In the genomic region with DNA sequence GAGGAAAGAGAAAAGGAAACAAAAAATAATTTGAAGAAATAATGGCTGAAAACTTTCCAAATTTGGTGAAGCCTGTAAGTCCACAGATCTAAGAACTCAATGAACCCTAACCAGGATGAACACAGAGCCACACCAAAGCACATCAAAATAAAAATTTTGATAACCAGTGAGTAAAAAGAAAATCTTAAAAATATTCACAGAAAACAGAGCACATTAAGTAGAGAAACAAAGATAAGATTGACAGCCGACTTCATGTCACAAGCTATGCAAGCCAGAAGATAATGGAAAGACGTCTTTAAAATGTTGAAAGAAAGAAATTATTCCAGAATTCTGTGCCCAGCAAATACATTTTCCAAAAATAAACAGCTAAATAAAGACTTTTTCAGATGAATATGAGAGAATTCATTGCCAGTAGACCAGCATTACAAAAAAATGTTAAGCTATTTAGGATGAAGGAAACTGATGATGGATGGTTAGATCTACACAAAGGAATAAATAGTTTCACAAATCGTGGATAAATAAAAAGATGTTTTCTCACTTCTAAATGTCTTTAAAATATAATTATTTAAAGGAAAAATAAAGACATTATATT, we compare ENCODE assay signal across 12 cellular contexts.
DNase-seq lines count a peak whose midpoint lies in the region; ATAC-seq and TF ChIP-seq lines count a peak whose summit lies in the region.
"Had no signal": no experiment of that assay in that cellular context is flagged by ENCODE, and none has a peak within 500 bp of the region (broad histone marks: within the 10 kb centered on the region; RNA-seq: fewer than 3 reads in every experiment).

No MANE protein-coding gene starts in this region.

- no peak overlapping the region for H3K27ac ChIP-seq in HCT116 (ENCODE audit: low read depth, low read length)
- no peak overlapping the region for H3K27ac ChIP-seq in CD8-positive, alpha-beta T cell (ENCODE audit: low read depth, low read length)
- H3K27ac ChIP-seq: epithelial cell of prostate, SJSA1 had no signal

- H3K36me3 ChIP-seq in BE2C (no peaks in the 10 kb centered on the region), HCT116 (ENCODE audit: control insufficient read depth in 1 of 2, insufficient read depth in 2 of 2, low read length in 2 of 2) (no peaks in the 10 kb centered on the region)
- no peaks in the 10 kb centered on the region for H3K36me3 ChIP-seq in CD8-positive, alpha-beta T cell (ENCODE audit: insufficient read depth, low read length)
- H3K36me3 ChIP-seq: SJSA1 had no signal

- H3K4me1 ChIP-seq in BE2C (no peaks in the 10 kb centered on the region; the same call in 1 of the 2 replicates), HCT116 (ENCODE audit: control insufficient read depth in 1 of 2, insufficient read depth in 2 of 2, low read length in 2 of 2) (peaks cover 0 to 4% of the 10 kb centered on the region in 2 experiments; a peak in 1 of 4 replicates)
- no peaks in the 10 kb centered on the region for H3K4me1 ChIP-seq in CD8-positive, alpha-beta T cell (ENCODE audit: insufficient read depth, low read length)
- H3K4me1 ChIP-seq: SJSA1 had no signal

- no peak for TF ChIP-seq RAD21 in HCT116 (IDR thresholded peaks at IDR 0.05; ENCODE audit: low read depth)

- no peaks in the 10 kb centered on the region for H3K4me1 Mint-ChIP-seq in CD8-positive, alpha-beta T cell (ENCODE audit: low read depth)

- H3K79me2 ChIP-seq in HCT116 (ENCODE audit: insufficient read depth, low read length) = no peaks in the 10 kb centered on the region

- no peak overlapping the region for H3K27ac Mint-ChIP-seq in CD8-positive, alpha-beta T cell
- H3K27ac Mint-ChIP-seq: activated T-helper 1 cell treated with anti-CD3 and anti-CD28 coated beads, Interleukin-12 subunit alpha, Interleukin-12 subunit beta, Interleukin-2, Interleukin-4 antibody, amounts not matched to agents 30 ng/mL and 10 ng/mL and 1 ng/mL, durations not matched to agents 14 hours and 24 hours and 36 hours; natural killer cell treated with Interleukin-12 subunit alpha and Interleukin-12 subunit beta and Interleukin-15 and Interleukin-18, amount 100 ng/mL, for 72 hours had no signal

- H3K36me3 Mint-ChIP-seq in CD8-positive, alpha-beta T cell = peaks cover 46% of the 10 kb centered on the region

- CTCF ChIA-PET in HCT116 (lab: Charles Lee) = no interaction called here
- CTCF ChIA-PET in CD8-positive, alpha-beta T cell (lab: Charles Lee) = interaction anchor here (1.1 kb wide), 1 partner anchor 16 kb away, joined by 4 read pairs; no protein-coding TSS in a partner anchor

- peaks cover 12% of the 10 kb centered on the region for H3K9me3 Mint-ChIP-seq in CD8-positive, alpha-beta T cell

- no peaks in the 10 kb centered on the region for H3K9me2 ChIP-seq in HCT116 (ENCODE audit: insufficient read depth)

- H3K4me3 ChIP-seq in BE2C (ENCODE audit: low read depth, low read length) = no peak overlapping the region
- no peak overlapping the region for H3K4me3 ChIP-seq in HCT116 (replicated peaks in 1 of 2; ENCODE audit: low read depth in 1 of 2, low read length in 2 of 2)
- H3K4me3 ChIP-seq in fibroblast of pulmonary artery (replicated peaks; ENCODE audit: low read depth, low read length) = no peak overlapping the region
- no peak overlapping the region for H3K4me3 ChIP-seq in CD8-positive, alpha-beta T cell (ENCODE audit: low read depth, low read length)
- H3K4me3 ChIP-seq: SJSA1 had no signal

- POLR2A ChIA-PET in HCT116 (lab: Charles Lee) = no interaction called here
- POLR2A ChIA-PET in CD8-positive, alpha-beta T cell (lab: Charles Lee) = no interaction called here

- H2AFZ ChIP-seq in HCT116 (ENCODE audit: low read depth, low read length, poor library complexity, severe bottlenecking) = no peak overlapping the region

- no peak for ATAC-seq in HCT116
- ATAC-seq in HG03378 (IDR thresholded peaks at IDR 0.05; ENCODE audit: unreplicated experiment) = no peak
- ATAC-seq in CD8-positive, alpha-beta T cell = no peak
- ATAC-seq: natural killer cell treated with Interleukin-12 subunit alpha and Interleukin-12 subunit beta and Interleukin-15 and Interleukin-18, amount 100 ng/mL, for 72 hours had no signal

- DNase-seq in BE2C = peak; percentile 8
- peak; percentile 49 for DNase-seq in HCT116 (ENCODE audit: low read depth, low spot score)
- peak; percentile 50 for DNase-seq in RPMI7951 (ENCODE audit: low read depth)
- peak; percentile 63 for DNase-seq in fibroblast of pulmonary artery (ENCODE audit: low read depth)
- no peak for DNase-seq in amygdala (lab: John Stamatoyannopoulos, UW)
- no peak for DNase-seq in CD8-positive, alpha-beta T cell
- DNase-seq in T-helper 1 cell = no peak

- TF ChIP-seq POLR2A in HCT116 (IDR thresholded peaks at IDR 0.05; ENCODE audit: borderline replicate concordance, extremely low read depth, insufficient read depth, insufficient read length) = no peak

- H3K27me3 ChIP-seq in BE2C = no peaks in the 10 kb centered on the region
- H3K27me3 ChIP-seq in HCT116 (ENCODE audit: insufficient read depth, low read length) = no peaks in the 10 kb centered on the region
- H3K27me3 ChIP-seq in CD8-positive, alpha-beta T cell (ENCODE audit: insufficient read depth, low read length) = no peaks in the 10 kb centered on the region

- RAD21 ChIA-PET in HCT116 (lab: Charles Lee; ENCODE audit: low non-redundant PET in 1 of 2, low total read pairs in 2 of 2, uncharacterized antibody in 2 of 2, unreplicated experiment in 2 of 2) = no interaction called here

- TF ChIP-seq CTCF in BE2C (IDR thresholded peaks at IDR 0.05; ENCODE audit: low read depth, low read length) = no peak
- TF ChIP-seq CTCF in HCT116 (IDR thresholded peaks at IDR 0.05 in 2 of 3, conservative IDR thresholded peaks at IDR 0.05 in 1 of 3; ENCODE audit: borderline replicate concordance in 1 of 3, insufficient read depth in 1 of 3, low read depth in 2 of 3, low read length in 2 of 3) = no peak
- no peak for TF ChIP-seq CTCF in fibroblast of pulmonary artery (IDR thresholded peaks at IDR 0.05; ENCODE audit: low read length, missing control alignments)
- TF ChIP-seq CTCF in CD8-positive, alpha-beta T cell (IDR thresholded peaks at IDR 0.05) = no peak

- no peak overlapping the region for H3K4me3 Mint-ChIP-seq in CD8-positive, alpha-beta T cell
- H3K4me3 Mint-ChIP-seq: activated T-helper 1 cell treated with anti-CD3 and anti-CD28 coated beads, Interleukin-12 subunit alpha, Interleukin-12 subunit beta, Interleukin-2, Interleukin-4 antibody, amounts not matched to agents 30 ng/mL and 10 ng/mL and 1 ng/mL, durations not matched to agents 14 hours and 24 hours and 36 hours; natural killer cell treated with Interleukin-12 subunit alpha and Interleukin-12 subunit beta and Interleukin-15 and Interleukin-18, amount 100 ng/mL, for 72 hours had no signal

- no peak overlapping the region for H3K4me2 ChIP-seq in HCT116 (ENCODE audit: low read length)

- intact Hi-C loops in HCT116 (cut with micrococcal nuclease) = no loop called here
- intact Hi-C loops in CD8-positive, alpha-beta T cell (cut with DNase I, micrococcal nuclease) = no loop called here

- no peak overlapping the region for H3K9ac ChIP-seq in HCT116 (ENCODE audit: low read length)

- no peaks in the 10 kb centered on the region; the same call in 1 of the 2 replicates for H3K9me3 ChIP-seq in BE2C
- peaks cover 14 to 18% of the 10 kb centered on the region in 2 experiments; a peak in 1 of 4 replicates for H3K9me3 ChIP-seq in HCT116 (ENCODE audit: control insufficient read depth in 1 of 2, insufficient read depth in 1 of 2, low read depth in 1 of 2, low read length in 2 of 2)
- H3K9me3 ChIP-seq in CD8-positive, alpha-beta T cell (ENCODE audit: low read length) = peaks cover 10% of the 10 kb centered on the region

- no TSS peak for BruUV-seq in HCT116 (replicated peaks; lab: Mats Ljungman, UMichigan)

- H4K20me1 ChIP-seq in HCT116 (ENCODE audit: insufficient read depth) = no peaks in the 10 kb centered on the region

- no peaks in the 10 kb centered on the region for H3K27me3 Mint-ChIP-seq in CD8-positive, alpha-beta T cell (ENCODE audit: low read depth)
- H3K27me3 Mint-ChIP-seq: natural killer cell treated with Interleukin-12 subunit alpha and Interleukin-12 subunit beta and Interleukin-15 and Interleukin-18, amount 100 ng/mL, for 72 hours had no signal

TF ChIP-seq in HCT116, 20 proteins besides CTCF, POLR2A, EP300 and RAD21:
- TF ChIP-seq CBX3 (IDR thresholded peaks at IDR 0.05; ENCODE audit: low read depth) (peak; percentile 90), SRF (IDR thresholded peaks at IDR 0.05; ENCODE audit: low read depth) (no peak), CEBPB (IDR thresholded peaks at IDR 0.05; ENCODE audit: low read depth) (no peak)
TF ChIP-seq in HCT116: peak in this region for 1.

Comparison
In these comparisons a context has a peak if more than half of its experiments do, and no peak if none do; other contexts are left out.
1. DNase-seq: peak in BE2C (single experiment), HCT116 (single experiment), RPMI7951 (single experiment) and fibroblast of pulmonary artery (single experiment); none in amygdala (0 of 56), CD8-positive, alpha-beta T cell (0 of 7) and T-helper 1 cell (0 of 5).